9 cellular contexts compared by ENCODE assay signal in the genomic region with DNA sequence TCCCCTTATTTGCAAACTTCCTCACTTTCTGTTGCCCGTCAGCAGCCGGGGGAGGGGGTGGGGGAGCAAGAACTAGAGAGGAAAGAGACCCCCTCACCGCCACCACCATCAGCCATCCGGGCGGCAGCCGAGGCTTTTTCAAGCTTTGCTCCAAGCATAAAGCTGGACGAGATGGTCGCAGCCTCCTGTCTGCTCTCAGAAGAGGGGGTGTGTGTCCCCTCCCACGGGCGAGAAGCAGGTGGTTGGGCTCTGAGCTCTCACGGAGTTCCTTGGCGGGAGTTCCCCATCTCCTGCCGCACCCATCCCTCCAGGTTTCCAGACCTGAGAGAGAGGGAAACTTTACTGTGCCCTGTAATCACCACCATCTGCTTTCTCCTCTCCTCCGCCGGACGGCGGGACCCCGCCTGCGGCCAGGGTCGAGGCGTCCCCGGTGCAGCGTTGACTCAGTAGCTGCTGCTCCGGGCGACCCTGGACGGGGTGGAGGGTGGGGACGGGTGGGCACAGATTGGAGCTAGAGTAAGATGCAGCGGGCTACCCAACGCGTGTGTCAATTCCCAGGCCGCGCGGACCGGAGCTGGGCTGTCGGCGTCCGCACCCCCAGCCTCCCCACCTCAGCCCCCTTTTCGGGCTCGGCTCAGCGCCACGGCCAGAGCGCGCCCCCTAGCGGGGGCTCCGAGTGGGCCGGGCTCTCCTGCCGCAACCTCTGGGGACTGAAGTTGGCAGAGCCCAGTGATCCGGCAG. TPM values are rescaled to one million over a fixed set of nuclear protein-coding genes. Genes with fewer than 3 reads are reported as not detected.
DNase-seq lines count a peak whose midpoint lies in the region; ATAC-seq and TF ChIP-seq lines count a peak whose summit lies in the region.
"Had no signal": no experiment of that assay in that cellular context is flagged by ENCODE, and none has a peak within 500 bp of the region (broad histone marks: within the 10 kb centered on the region; RNA-seq: fewer than 3 reads in every experiment).

No MANE protein-coding gene starts in this region.

- no peak overlapping the region for H3K27ac ChIP-seq in CD8-positive, alpha-beta memory T cell (ENCODE audit: low read depth, low read length)
- H3K27ac ChIP-seq in ascending aorta: no peak overlapping the region

- peak overlapping the region in 6 of 7 donors; percentile 38 to 78 (median 52) for H3K4me3 Mint-ChIP-seq in CD8-positive, alpha-beta memory T cell

- peaks cover 23 to 47% (median 41%) of the 10 kb centered on the region in 3 donors for H3K4me1 Mint-ChIP-seq in CD8-positive, alpha-beta memory T cell

- H3K9me3 ChIP-seq in CD8-positive, alpha-beta memory T cell (ENCODE audit: low read length): no peaks in the 10 kb centered on the region
- no peaks in the 10 kb centered on the region for H3K9me3 ChIP-seq in ascending aorta

- no peaks in the 10 kb centered on the region for H3K36me3 Mint-ChIP-seq in CD8-positive, alpha-beta memory T cell

- peak overlapping the region; percentile 29 for H3K4me3 ChIP-seq in CD8-positive, alpha-beta memory T cell (ENCODE audit: low read length)
- H3K4me3 ChIP-seq in astrocyte of the cerebellum (ENCODE audit: low read depth, low read length) (no peak overlapping the region), ascending aorta (no peak overlapping the region)

- DNase-seq in CD8-positive, alpha-beta memory T cell: peak in 2 of 5 donors; percentile 14 to 18
- DNase-seq in NCI-H1092 treated with DMSO at 0.1 percent for 48 hours (lab: John Stamatoyannopoulos, UW) (peak; percentile 48), astrocyte of the cerebellum (ENCODE audit: low read depth) (no peak), lung microvascular endothelial cell (ENCODE audit: low read depth in 2 of 2) (peak; percentile 11 to 33), ascending aorta (ENCODE audit: low spot score in 2 of 2) (no peak)
- DNase-seq: left cardiac atrium had no signal

- peaks cover 0 to 13% (median 5%) of the 10 kb centered on the region in 5 donors for H3K9me3 Mint-ChIP-seq in CD8-positive, alpha-beta memory T cell

- ATAC-seq in GM19455 (IDR thresholded peaks at IDR 0.05; ENCODE audit: unreplicated experiment) (peak; percentile 69), GM18520 (IDR thresholded peaks at IDR 0.05; ENCODE audit: unreplicated experiment) (no peak), HG03135 (IDR thresholded peaks at IDR 0.05; ENCODE audit: unreplicated experiment) (no peak)

- in situ Hi-C loops in astrocyte of the cerebellum (cut with HindIII; ENCODE audit: low sequenced_read_pairs): no loop called here

- CTCF ChIA-PET in CD8-positive, alpha-beta memory T cell (lab: Charles Lee): interaction anchor here (1.0 to 1.7 kb wide), 3 partner anchors 7 to 124 kb away, joined by 3 to 5 read pairs (median 5); no protein-coding TSS in a partner anchor

- H3K27ac Mint-ChIP-seq in CD8-positive, alpha-beta memory T cell: no peak overlapping the region

- intact Hi-C loops in ascending aorta (cut with DNase I): no loop called here

- POLR2A ChIA-PET in CD8-positive, alpha-beta memory T cell (lab: Charles Lee): no interaction called here

- H3K36me3 ChIP-seq in CD8-positive, alpha-beta memory T cell (ENCODE audit: insufficient read depth, low read length): no peaks in the 10 kb centered on the region
- no peaks in the 10 kb centered on the region for H3K36me3 ChIP-seq in ascending aorta

- TF ChIP-seq CTCF in astrocyte of the cerebellum (IDR thresholded peaks at IDR 0.05; ENCODE audit: low read depth, low read length, missing control alignments): peak; percentile 53
- peak in 1 of 3 experiments; percentile 42 for TF ChIP-seq CTCF in ascending aorta (IDR thresholded peaks at IDR 0.05)

- H3K27me3 Mint-ChIP-seq in CD8-positive, alpha-beta memory T cell: peaks cover 71 to 72% of the 10 kb centered on the region in 2 donors

- no peaks in the 10 kb centered on the region for H3K4me1 ChIP-seq in CD8-positive, alpha-beta memory T cell (ENCODE audit: insufficient read depth, low read length)
- H3K4me1 ChIP-seq in ascending aorta: peaks cover 0 to 2% of the 10 kb centered on the region in 2 donors

- peaks cover 24% of the 10 kb centered on the region for H3K27me3 ChIP-seq in CD8-positive, alpha-beta memory T cell (ENCODE audit: insufficient read depth, low read length, poor library complexity, severe bottlenecking)
- H3K27me3 ChIP-seq in ascending aorta: peaks cover 28% of the 10 kb centered on the region

RNA-seq across cellular contexts. Expression of a gene that starts 4.8 kb away (rescaled TPM):
- not detected for total RNA-seq in CD8-positive, alpha-beta memory T cell
- polyA plus RNA-seq in CD8-positive, alpha-beta memory T cell: not detected
- total RNA-seq in lung microvascular endothelial cell (not detected in 2 replicates), ascending aorta (not detected)
- total RNA-seq: left cardiac atrium had no signal

Comparison
In these comparisons a context has a peak if more than half of its experiments do, and no peak if none do; other contexts are left out.
1. DNase-seq: peak in NCI-H1092 treated with DMSO at 0.1 percent for 48 hours (single experiment) and lung microvascular endothelial cell (2 of 2); none in astrocyte of the cerebellum (single experiment) and ascending aorta (0 of 2).